30 cellular contexts compared by ENCODE assay signal in the genomic region with DNA sequence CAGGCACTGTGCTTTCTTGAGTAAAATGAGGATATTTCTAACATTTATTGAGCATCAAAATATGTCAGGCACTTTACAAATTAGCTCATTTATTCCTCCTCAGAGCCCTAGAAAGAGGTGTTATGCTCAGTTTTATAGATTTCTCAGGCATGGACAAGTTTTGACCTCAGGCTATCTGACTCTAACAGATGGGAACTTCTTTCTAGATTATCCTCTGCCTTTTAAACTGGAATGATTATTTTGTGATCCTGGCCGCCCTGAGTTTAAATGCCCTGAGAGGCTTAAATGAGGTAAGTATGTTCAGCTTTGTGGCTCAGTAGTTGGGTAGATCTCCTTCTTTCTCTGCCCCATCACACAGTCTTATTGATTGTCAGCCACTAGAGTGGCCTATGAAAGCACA.
"Had no signal": no experiment of that assay in that cellular context is flagged by ENCODE, and none has a peak within 500 bp of the region (broad histone marks: within the 10 kb centered on the region; RNA-seq: fewer than 3 reads in every experiment).

No MANE protein-coding gene starts in this region.

- H3K27me3 Mint-ChIP-seq: progenitor cell of endocrine pancreas; stimulated activated naive CD8-positive, alpha-beta T cell treated with anti-CD3 and anti-CD28 coated beads, Interleukin-15, amount 100 ng/mL, for 72 hours; type B pancreatic cell had no signal

- H3K27ac ChIP-seq: neural progenitor cell, pancreas, psoas muscle, right lobe of liver, sigmoid colon, suprapubic skin, testis, tibial artery, transverse colon, upper lobe of right lung, uterus had no signal

- H3K4me3 ChIP-seq: neural progenitor cell, pancreas, psoas muscle, right lobe of liver, sigmoid colon, suprapubic skin, testis, tibial artery, transverse colon, upper lobe of right lung, uterus had no signal

- H3K4me1 Mint-ChIP-seq: naive B cell; stimulated activated memory B cell treated with anti-CD40 and anti-IgM and Interleukin-4, amounts not matched to agents 10 μg/mL and 1 μg/mL and 100 μg/mL, for 72 hours had no signal

- H3K4me2 ChIP-seq: neural progenitor cell had no signal

- H3K36me3 ChIP-seq: neural progenitor cell, pancreas, right lobe of liver, sigmoid colon, suprapubic skin, tibial artery, transverse colon, upper lobe of right lung, uterus had no signal

- H3K4me3 Mint-ChIP-seq: naive B cell; naive thymus-derived CD8-positive, alpha-beta T cell; natural killer cell treated with Interleukin-12 subunit alpha and Interleukin-12 subunit beta and Interleukin-15 and Interleukin-18, amount 100 ng/mL, for 72 hours; neural progenitor cell; stimulated activated memory B cell treated with anti-CD40 and anti-IgM and Interleukin-4, amounts not matched to agents 10 μg/mL and 1 μg/mL and 100 μg/mL, for 72 hours; stimulated activated naive CD8-positive, alpha-beta T cell treated with anti-CD3 and anti-CD28 coated beads, Interleukin-15, amount 100 ng/mL, for 72 hours; type B pancreatic cell had no signal

- H3K27ac Mint-ChIP-seq: natural killer cell treated with Interleukin-12 subunit alpha and Interleukin-12 subunit beta and Interleukin-15 and Interleukin-18, amount 100 ng/mL, for 72 hours; neural progenitor cell; progenitor cell of endocrine pancreas; stimulated activated memory B cell treated with anti-CD40 and anti-IgM and Interleukin-4, amounts not matched to agents 10 μg/mL and 1 μg/mL and 100 μg/mL, for 72 hours; stimulated activated naive CD8-positive, alpha-beta T cell treated with anti-CD3 and anti-CD28 coated beads, Interleukin-15, amount 100 ng/mL, for 72 hours; type B pancreatic cell had no signal

- DNase-seq: naive B cell; naive thymus-derived CD8-positive, alpha-beta T cell; occipital lobe; pancreas; posterior cingulate gyrus; psoas muscle; right cardiac atrium; right lobe of liver; sigmoid colon; small intestine; stimulated activated CD4-positive, alpha-beta T cell treated with anti-CD3 and anti-CD28 coated beads, Interleukin-15, amount 100 ng/mL, for 24 hours; stimulated activated CD4-positive, alpha-beta T cell treated with anti-CD3 and anti-CD28 coated beads, Interleukin-2, amount 100 ng/mL, for 24 hours; stimulated activated CD4-positive, alpha-beta T cell treated with anti-CD3 and anti-CD28 coated beads, Interleukin-2, amount 100 ng/mL, for 48 hours; stimulated activated CD4-positive, alpha-beta T cell treated with anti-CD3 and anti-CD28 coated beads, Interleukin-4, amount 100 ng/mL, for 4 hours; stimulated activated CD8-positive, alpha-beta memory T cell treated with anti-CD3 and anti-CD28 coated beads, Interleukin-4, amount 100 ng/mL, for 48 hours; stimulated activated naive CD4-positive, alpha-beta T cell; stimulated activated naive CD8-positive, alpha-beta T cell treated with anti-CD3 and anti-CD28 coated beads, Interleukin-15, amount 100 ng/mL, for 72 hours; stimulated activated naive CD8-positive, alpha-beta T cell treated with anti-CD3 and anti-CD28 coated beads, Interleukin-15, Interleukin-2, amounts not matched to agents 100 U/mL and 50 U/mL, for 24 hours; substantia nigra; testis; tibial artery; transverse colon; upper lobe of right lung; uterus had no signal

- ATAC-seq: naive thymus-derived CD8-positive, alpha-beta T cell; natural killer cell treated with Interleukin-12 subunit alpha and Interleukin-12 subunit beta and Interleukin-15 and Interleukin-18, amount 100 ng/mL, for 72 hours; pancreas; psoas muscle; right cardiac atrium; right lobe of liver; stimulated activated memory B cell treated with anti-CD40 and anti-IgM and Interleukin-4, amounts not matched to agents 10 μg/mL and 1 μg/mL and 100 μg/mL, for 72 hours; stimulated activated naive CD8-positive, alpha-beta T cell treated with anti-CD3 and anti-CD28 coated beads, Interleukin-15, amount 100 ng/mL, for 72 hours; stimulated activated naive CD8-positive, alpha-beta T cell treated with anti-CD3 and anti-CD28 coated beads, Interleukin-15, Interleukin-2, amounts not matched to agents 100 U/mL and 50 U/mL, for 24 hours; upper lobe of right lung had no signal

- H3K4me1 ChIP-seq: neural progenitor cell, pancreas, psoas muscle, right lobe of liver, sigmoid colon, tibial artery, uterus had no signal

- H3K27me3 ChIP-seq: neural progenitor cell, pancreas, right lobe of liver, sigmoid colon, suprapubic skin, testis, tibial artery, transverse colon, upper lobe of right lung, uterus had no signal

- H2AFZ ChIP-seq: neural progenitor cell had no signal

- H3K36me3 Mint-ChIP-seq: naive B cell; naive thymus-derived CD8-positive, alpha-beta T cell; natural killer cell treated with Interleukin-12 subunit alpha and Interleukin-12 subunit beta and Interleukin-15 and Interleukin-18, amount 100 ng/mL, for 72 hours; neural progenitor cell; stimulated activated memory B cell treated with anti-CD40 and anti-IgM and Interleukin-4, amounts not matched to agents 10 μg/mL and 1 μg/mL and 100 μg/mL, for 72 hours; type B pancreatic cell had no signal

- H3K9me3 ChIP-seq: pancreas, psoas muscle, right lobe of liver, sigmoid colon, suprapubic skin, testis, tibial artery, transverse colon, upper lobe of right lung, uterus had no signal

- H3K9me3 Mint-ChIP-seq: naive B cell; naive thymus-derived CD8-positive, alpha-beta T cell; natural killer cell treated with Interleukin-12 subunit alpha and Interleukin-12 subunit beta and Interleukin-15 and Interleukin-18, amount 100 ng/mL, for 72 hours; neural progenitor cell; stimulated activated memory B cell treated with anti-CD40 and anti-IgM and Interleukin-4, amounts not matched to agents 10 μg/mL and 1 μg/mL and 100 μg/mL, for 72 hours; stimulated activated naive CD8-positive, alpha-beta T cell treated with anti-CD3 and anti-CD28 coated beads, Interleukin-15, amount 100 ng/mL, for 72 hours had no signal
